ENCODE assay signal across 1 cellular context in the genomic region with DNA sequence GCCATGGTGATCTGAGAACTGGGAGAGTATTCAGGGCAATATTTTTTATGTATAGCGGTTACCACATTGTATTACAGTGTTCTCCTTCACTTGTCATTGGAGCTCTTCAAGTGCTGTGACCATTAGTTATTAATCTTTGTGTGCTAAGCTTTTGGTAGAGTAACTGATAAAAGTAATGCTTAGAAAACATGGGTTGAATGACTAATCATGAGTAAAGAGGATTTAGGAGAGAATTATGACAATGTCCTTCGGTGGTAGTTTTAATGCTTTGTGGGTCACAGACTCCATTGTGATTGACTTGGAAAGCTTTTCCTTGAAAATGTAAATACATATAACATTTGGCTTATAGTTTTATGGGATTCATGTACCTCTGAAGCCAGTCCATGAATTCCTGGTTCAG.
TF ChIP-seq lines count a peak whose summit lies in the region.

No MANE protein-coding gene starts in this region.

TF ChIP-seq in IMR-90, 13 proteins besides CTCF, POLR2A, EP300 and RAD21:
- TF ChIP-seq RFX5 (IDR thresholded peaks at IDR 0.05; ENCODE audit: low read depth, low read length) (no peak), RCOR1 (IDR thresholded peaks at IDR 0.05; ENCODE audit: insufficient replicate concordance, low read length) (no peak), CHD1 (IDR thresholded peaks at IDR 0.05; ENCODE audit: low read depth, low read length) (no peak), BHLHE40 (IDR thresholded peaks at IDR 0.05; ENCODE audit: low read depth, low read length) (no peak), MAFK (IDR thresholded peaks at IDR 0.05; ENCODE audit: low read depth, low read length) (no peak), NFE2L2 (IDR thresholded peaks at IDR 0.05; ENCODE audit: low read depth, low read length) (no peak), MAZ (IDR thresholded peaks at IDR 0.05; ENCODE audit: borderline replicate concordance, low read depth, low read length) (no peak), SMC3 (IDR thresholded peaks at IDR 0.05; ENCODE audit: low read depth, low read length) (no peak)
TF ChIP-seq in IMR-90: peak in this region for 0.
